1 cellular context compared by ENCODE assay signal in genomic region chr5:84370176-84370575, GRCh38.
TF ChIP-seq lines count a peak whose summit lies in the region.

No MANE protein-coding gene starts in this region.

TF ChIP-seq in WTC11, 78 proteins besides CTCF, POLR2A, EP300 and RAD21 (continued from another document):
- TF ChIP-seq E2F5 (CRISPR knock-in tag; IDR thresholded peaks at IDR 0.05) (no peak), IRF2 (CRISPR knock-in tag; IDR thresholded peaks at IDR 0.05; ENCODE audit: borderline replicate concordance, low read depth) (no peak), ZNF219 (CRISPR knock-in tag; IDR thresholded peaks at IDR 0.05; ENCODE audit: borderline replicate concordance) (no peak), TEAD4 (CRISPR knock-in tag; IDR thresholded peaks at IDR 0.05) (no peak), PRDM15 (CRISPR knock-in tag; IDR thresholded peaks at IDR 0.05) (no peak), CREB1 (CRISPR knock-in tag; IDR thresholded peaks at IDR 0.05) (no peak)
